22 cellular contexts compared by ENCODE assay signal in genomic region chr12:110896559-110896958, GRCh38. TPM values are rescaled to one million over a fixed set of nuclear protein-coding genes. Genes with fewer than 3 reads are reported as not detected.
"Had no signal": no experiment of that assay in that cellular context is flagged by ENCODE, and none has a peak within 500 bp of the region (broad histone marks: within the 10 kb centered on the region; RNA-seq: fewer than 3 reads in every experiment).

No MANE protein-coding gene starts in this region.

- H3K4me1 ChIP-seq: neural progenitor cell, parathyroid adenoma, uterus had no signal

- H3K27me3 ChIP-seq: neural progenitor cell, uterus had no signal

- H3K79me2 ChIP-seq: parathyroid adenoma had no signal

- H3K9ac ChIP-seq: neural progenitor cell, parathyroid adenoma had no signal

- H3K27me3 Mint-ChIP-seq: activated B cell treated with CpG ODN at 0.5 μM for 24 hours had no signal

- H3K9me3 ChIP-seq: esophagus squamous epithelium, tibial artery, uterus had no signal

- H3K4me3 ChIP-seq: esophagus squamous epithelium, left ventricle myocardium inferior, neural progenitor cell, smooth muscle cell, tibial artery, uterus had no signal

- H3K4me3 Mint-ChIP-seq: activated B cell treated with CpG ODN at 0.5 μM for 24 hours; activated CD4-positive, alpha-beta T cell treated with anti-CD3 and anti-CD28 coated beads, Interleukin-2, amount 10 ng/mL, durations not matched to agents 7 days and 5 days; activated naive CD4-positive, alpha-beta T cell treated with anti-CD3 and anti-CD28 coated beads for 36 hours; activated T-helper 17 cell treated with anti-CD3 and anti-CD28 coated beads, Interleukin-2, amount 50 U/mL, for 72 hours; endodermal cell; neural progenitor cell; stimulated activated effector memory CD8-positive, alpha-beta T cell treated with anti-CD3 and anti-CD28 coated beads, Interleukin-12 subunit alpha, Interleukin-12 subunit beta, amount 100 ng/mL, for 72 hours; T-helper 17 cell had no signal

- H3K27ac ChIP-seq: esophagus squamous epithelium, left ventricle myocardium inferior, neural progenitor cell, parathyroid adenoma, tibial artery, uterus had no signal

- H3K36me3 ChIP-seq: esophagus squamous epithelium, left ventricle myocardium inferior, neural progenitor cell, tibial artery, uterus had no signal

- H3K27ac Mint-ChIP-seq: activated B cell treated with CpG ODN at 0.5 μM for 24 hours; activated CD4-positive, alpha-beta T cell treated with anti-CD3 and anti-CD28 coated beads, Interleukin-2, amount 10 ng/mL, durations not matched to agents 7 days and 5 days; activated naive CD4-positive, alpha-beta T cell treated with anti-CD3 and anti-CD28 coated beads for 36 hours; activated T-helper 17 cell treated with anti-CD3 and anti-CD28 coated beads, Interleukin-2, amount 50 U/mL, for 72 hours; endodermal cell; neural progenitor cell; stimulated activated effector memory CD8-positive, alpha-beta T cell treated with anti-CD3 and anti-CD28 coated beads, Interleukin-12 subunit alpha, Interleukin-12 subunit beta, amount 100 ng/mL, for 72 hours; T-helper 17 cell had no signal

- H3K4me2 ChIP-seq: neural progenitor cell, smooth muscle cell had no signal

- ATAC-seq: activated T-helper 17 cell treated with anti-CD3 and anti-CD28 coated beads, Interleukin-2, amount 50 U/mL, for 72 hours; right cardiac atrium; stimulated activated effector memory CD8-positive, alpha-beta T cell treated with anti-CD3 and anti-CD28 coated beads, Interleukin-12 subunit alpha, Interleukin-12 subunit beta, amount 100 ng/mL, for 72 hours; T-helper 17 cell had no signal

- H3K36me3 Mint-ChIP-seq: neural progenitor cell; stimulated activated effector memory CD8-positive, alpha-beta T cell treated with anti-CD3 and anti-CD28 coated beads, Interleukin-12 subunit alpha, Interleukin-12 subunit beta, amount 100 ng/mL, for 72 hours had no signal

- H3K9me3 Mint-ChIP-seq: activated B cell treated with CpG ODN at 0.5 μM for 24 hours; activated CD4-positive, alpha-beta T cell treated with anti-CD3 and anti-CD28 coated beads, Interleukin-2, amount 10 ng/mL, durations not matched to agents 7 days and 5 days; activated naive CD4-positive, alpha-beta T cell treated with anti-CD3 and anti-CD28 coated beads for 36 hours; activated T-helper 17 cell treated with anti-CD3 and anti-CD28 coated beads, Interleukin-2, amount 50 U/mL, for 72 hours; neural progenitor cell; stimulated activated effector memory CD8-positive, alpha-beta T cell treated with anti-CD3 and anti-CD28 coated beads, Interleukin-12 subunit alpha, Interleukin-12 subunit beta, amount 100 ng/mL, for 72 hours had no signal

- DNase-seq: activated B cell treated with CpG ODN at 0.5 μM for 24 hours; activated CD4-positive, alpha-beta T cell treated with anti-CD3 and anti-CD28 coated beads, Interleukin-2, amount 10 ng/mL, durations not matched to agents 7 days and 5 days; activated CD8-positive, alpha-beta memory T cell treated with anti-CD3 and anti-CD28 coated beads for 24 hours; activated naive CD4-positive, alpha-beta T cell treated with anti-CD3 and anti-CD28 coated beads for 36 hours; cerebellar nuclear complex; endodermal cell; esophagus squamous epithelium; foreskin fibroblast; head of caudate nucleus; left ventricle myocardium inferior; mesenchymal stem cell; right cardiac atrium; T-helper 17 cell; tibial artery; uterus had no signal

- H2AFZ ChIP-seq: neural progenitor cell, parathyroid adenoma had no signal

RNA-seq across cellular contexts. Expression of gene MYL2, which starts 23.8 kb away (rescaled TPM):
- total RNA-seq: activated B cell treated with CpG ODN at 0.5 μM for 24 hours; activated CD4-positive, alpha-beta T cell treated with anti-CD3 and anti-CD28 coated beads, Interleukin-2, amount 10 ng/mL, durations not matched to agents 7 days and 5 days; activated naive CD4-positive, alpha-beta T cell treated with anti-CD3 and anti-CD28 coated beads for 36 hours; activated T-helper 17 cell treated with anti-CD3 and anti-CD28 coated beads, Interleukin-2, amount 50 U/mL, for 72 hours; esophagus squamous epithelium; smooth muscle cell; T-helper 17 cell had no signal
- polyA plus RNA-seq: smooth muscle cell had no signal

RNA-seq across cellular contexts. Expression of gene CCDC63, which starts 49.8 kb away (rescaled TPM):
- total RNA-seq: activated B cell treated with CpG ODN at 0.5 μM for 24 hours; activated CD4-positive, alpha-beta T cell treated with anti-CD3 and anti-CD28 coated beads, Interleukin-2, amount 10 ng/mL, durations not matched to agents 7 days and 5 days; activated naive CD4-positive, alpha-beta T cell treated with anti-CD3 and anti-CD28 coated beads for 36 hours; activated T-helper 17 cell treated with anti-CD3 and anti-CD28 coated beads, Interleukin-2, amount 50 U/mL, for 72 hours; dermis microvascular lymphatic vessel endothelial cell; esophagus squamous epithelium; left ventricle myocardium inferior; myocyte; right cardiac atrium; smooth muscle cell; T-helper 17 cell; uterus had no signal
- polyA plus RNA-seq: right cardiac atrium, smooth muscle cell had no signal
